Comparison of ENCODE assay signal across 23 cellular contexts in genomic region chr11:111352235-111352746, GRCh38.
"Had no signal": no experiment of that assay in that cellular context is flagged by ENCODE, and none has a peak within 500 bp of the region (broad histone marks: within the 10 kb centered on the region; RNA-seq: fewer than 3 reads in every experiment).

No MANE protein-coding gene starts in this region.

- H3K27ac ChIP-seq: dorsolateral prefrontal cortex, epithelial cell of prostate, foreskin keratinocyte, psoas muscle, vagina, WERI-Rb-1 had no signal

- H3K9me3 Mint-ChIP-seq: activated CD4-positive, alpha-beta memory T cell treated with anti-CD3 and anti-CD28 coated beads, Interleukin-2, amount 10 ng/mL, durations not matched to agents 7 days and 5 days; activated naive CD8-positive, alpha-beta T cell treated with anti-CD3 and anti-CD28 coated beads, Interleukin-2, amount 10 ng/mL, durations not matched to agents 7 days and 5 days; activated T-helper 2 cell treated with anti-CD3 and anti-CD28 coated beads, Interferon-gamma antibody, Interleukin-2, Interleukin-4, amounts not matched to agents 10 μg/mL and 5 μg/mL and 100 μg/mL, durations not matched to agents 14 hours and 24 hours and 36 hours; brain; neural crest cell had no signal

- H3K36me3 Mint-ChIP-seq: activated CD8-positive, alpha-beta memory T cell treated with anti-CD3 and anti-CD28 coated beads, Interleukin-2, amount 10 ng/mL, durations not matched to agents 7 days and 5 days; brain had no signal

- DNase-seq: activated CD4-positive, alpha-beta memory T cell treated with anti-CD3 and anti-CD28 coated beads, Interleukin-2, amount 10 ng/mL, durations not matched to agents 7 days and 5 days; activated CD4-positive, alpha-beta T cell treated with anti-CD3 and anti-CD28 coated beads for 36 hours; activated CD8-positive, alpha-beta memory T cell treated with anti-CD3 and anti-CD28 coated beads, Interleukin-2, amount 10 ng/mL, durations not matched to agents 7 days and 5 days; activated naive CD4-positive, alpha-beta T cell treated with Interleukin-2 at 50 U/mL for 16 hours; activated naive CD8-positive, alpha-beta T cell treated with anti-CD3 and anti-CD28 coated beads, Interleukin-2, amount 10 ng/mL, durations not matched to agents 7 days and 5 days; activated T-cell treated with anti-CD3 and anti-CD28 coated beads, Interleukin-2, amount 50 U/mL, for 1 hour; amygdala; central memory CD4-positive, alpha-beta T cell; dorsolateral prefrontal cortex; foreskin keratinocyte; left ventricle myocardium superior; psoas muscle; right cardiac atrium; stimulated activated CD4-positive, alpha-beta T cell treated with anti-CD3 and anti-CD28 coated beads, Interleukin-2, amount 100 ng/mL, for 24 hours; stimulated activated naive CD8-positive, alpha-beta T cell treated with anti-CD3 and anti-CD28 coated beads, Interleukin-15, Interleukin-2, amounts not matched to agents 100 U/mL and 50 U/mL, for 24 hours; T-helper 17 cell; transverse colon; WERI-Rb-1 had no signal

- ATAC-seq: activated CD4-positive, alpha-beta T cell treated with anti-CD3 and anti-CD28 coated beads for 36 hours; activated CD8-positive, alpha-beta memory T cell treated with anti-CD3 and anti-CD28 coated beads, Interleukin-2, amount 10 ng/mL, durations not matched to agents 7 days and 5 days; foreskin keratinocyte; psoas muscle; stimulated activated naive CD8-positive, alpha-beta T cell treated with anti-CD3 and anti-CD28 coated beads, Interleukin-15, Interleukin-2, amounts not matched to agents 100 U/mL and 50 U/mL, for 24 hours; T-helper 17 cell had no signal

- H3K27me3 Mint-ChIP-seq: activated CD4-positive, alpha-beta T cell treated with anti-CD3 and anti-CD28 coated beads for 36 hours; brain had no signal

- H3K27ac Mint-ChIP-seq: activated CD4-positive, alpha-beta memory T cell treated with anti-CD3 and anti-CD28 coated beads, Interleukin-2, amount 10 ng/mL, durations not matched to agents 7 days and 5 days; activated CD4-positive, alpha-beta T cell treated with anti-CD3 and anti-CD28 coated beads for 36 hours; activated CD8-positive, alpha-beta memory T cell treated with anti-CD3 and anti-CD28 coated beads, Interleukin-2, amount 10 ng/mL, durations not matched to agents 7 days and 5 days; activated naive CD8-positive, alpha-beta T cell treated with anti-CD3 and anti-CD28 coated beads, Interleukin-2, amount 10 ng/mL, durations not matched to agents 7 days and 5 days; activated T-helper 2 cell treated with anti-CD3 and anti-CD28 coated beads, Interferon-gamma antibody, Interleukin-2, Interleukin-4, amounts not matched to agents 10 μg/mL and 5 μg/mL and 100 μg/mL, durations not matched to agents 14 hours and 24 hours and 36 hours; T-helper 17 cell had no signal

- H3K4me1 Mint-ChIP-seq: activated CD4-positive, alpha-beta memory T cell treated with anti-CD3 and anti-CD28 coated beads, Interleukin-2, amount 10 ng/mL, durations not matched to agents 7 days and 5 days; activated CD4-positive, alpha-beta T cell treated with anti-CD3 and anti-CD28 coated beads for 36 hours; activated CD8-positive, alpha-beta memory T cell treated with anti-CD3 and anti-CD28 coated beads, Interleukin-2, amount 10 ng/mL, durations not matched to agents 7 days and 5 days; brain; T-helper 17 cell had no signal

- H3K4me3 Mint-ChIP-seq: activated CD4-positive, alpha-beta memory T cell treated with anti-CD3 and anti-CD28 coated beads, Interleukin-2, amount 10 ng/mL, durations not matched to agents 7 days and 5 days; activated CD4-positive, alpha-beta T cell treated with anti-CD3 and anti-CD28 coated beads for 36 hours; activated CD8-positive, alpha-beta memory T cell treated with anti-CD3 and anti-CD28 coated beads, Interleukin-2, amount 10 ng/mL, durations not matched to agents 7 days and 5 days; activated naive CD8-positive, alpha-beta T cell treated with anti-CD3 and anti-CD28 coated beads, Interleukin-2, amount 10 ng/mL, durations not matched to agents 7 days and 5 days; neural crest cell; T-helper 17 cell had no signal
